Comparison of ENCODE assay signal across 14 cellular contexts in the genomic region with DNA sequence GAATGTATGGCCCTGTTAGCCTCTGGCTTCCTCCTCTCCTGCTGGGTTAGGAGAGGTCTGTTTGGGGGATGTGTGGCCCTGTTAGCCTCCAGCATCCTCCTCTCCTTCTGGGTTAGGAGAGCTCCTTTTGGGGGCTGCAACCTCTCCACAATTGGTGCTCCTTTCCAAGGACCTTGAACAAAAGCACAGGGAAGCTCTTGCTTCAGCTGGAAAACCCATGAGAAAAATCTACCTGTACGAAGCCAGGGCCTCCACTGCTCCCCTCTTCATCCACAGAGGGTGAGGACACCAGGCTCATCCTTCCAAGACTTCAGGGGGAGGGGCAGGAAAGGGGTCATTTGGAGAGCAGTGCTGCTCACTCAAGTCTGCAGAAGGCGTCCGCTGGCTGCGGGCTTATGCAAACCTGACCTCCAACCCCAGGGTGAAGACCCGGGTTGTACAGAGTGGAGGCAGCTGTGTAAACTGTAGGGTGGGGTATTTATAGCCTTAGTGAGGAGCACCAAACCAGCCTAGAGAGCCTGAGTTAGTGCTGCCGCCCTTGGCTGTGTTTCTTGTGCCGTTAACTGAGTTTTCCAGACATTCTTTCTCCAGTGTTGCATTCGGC.
DNase-seq lines count a peak whose midpoint lies in the region; ATAC-seq and TF ChIP-seq lines count a peak whose summit lies in the region.
"Had no signal": no experiment of that assay in that cellular context is flagged by ENCODE, and none has a peak within 500 bp of the region (broad histone marks: within the 10 kb centered on the region; RNA-seq: fewer than 3 reads in every experiment).

No MANE protein-coding gene starts in this region.

- no peaks in the 10 kb centered on the region for H3K27me3 ChIP-seq in adrenal gland
- H3K27me3 ChIP-seq in left ventricle myocardium inferior (ENCODE audit: low read depth): peaks cover 8% of the 10 kb centered on the region
- H3K27me3 ChIP-seq in tibial nerve: no peaks in the 10 kb centered on the region
- H3K27me3 ChIP-seq: BLaER1 treated with 17β-estradiol and CSF1 and Interleukin-3, amounts not matched to agents 10 nM and 100 nM had no signal

- DNase-seq in adrenal gland (peak; percentile 25 to 78 (median 56)), left ventricle myocardium inferior (peak; percentile 43), nephron progenitor cell (peak; percentile 54), tibial nerve (ENCODE audit: low spot score in 2 of 2) (peak; percentile 64 to 68), superior temporal gyrus (ENCODE audit: extremely low spot score) (no peak), GM13976 (ENCODE audit: low spot score) (no peak)
- no peak for DNase-seq in naive thymus-derived CD8-positive, alpha-beta T cell
- DNase-seq: activated naive CD4-positive, alpha-beta T cell treated with anti-CD3 and anti-CD28 coated beads, Interleukin-2, amount 10 ng/mL, durations not matched to agents 7 days and 5 days; effector CD8-positive, alpha-beta T cell; mesendoderm; occipital lobe had no signal

- H3K36me3 Mint-ChIP-seq in nephron progenitor cell (ENCODE audit: low read depth): peaks cover 4% of the 10 kb centered on the region
- no peaks in the 10 kb centered on the region for H3K36me3 Mint-ChIP-seq in naive thymus-derived CD8-positive, alpha-beta T cell
- H3K36me3 Mint-ChIP-seq: activated naive CD4-positive, alpha-beta T cell treated with anti-CD3 and anti-CD28 coated beads, Interleukin-2, amount 10 ng/mL, durations not matched to agents 7 days and 5 days; brain had no signal

- peaks cover under 1% of the 10 kb centered on the region for H3K27me3 Mint-ChIP-seq in nephron progenitor cell (ENCODE audit: low read depth, poor library complexity)
- H3K27me3 Mint-ChIP-seq in naive thymus-derived CD8-positive, alpha-beta T cell: peaks cover 0 to 13% (median 2%) of the 10 kb centered on the region in 5 donors
- H3K27me3 Mint-ChIP-seq: activated naive CD4-positive, alpha-beta T cell treated with anti-CD3 and anti-CD28 coated beads, Interleukin-2, amount 10 ng/mL, durations not matched to agents 7 days and 5 days; brain; stimulated activated naive CD8-positive, alpha-beta T cell treated with anti-CD3 and anti-CD28 coated beads, Interleukin-15, Interleukin-2, amounts not matched to agents 100 ng/mL and 50 ng/mL, for 24 hours had no signal

- no peak for TF ChIP-seq POLR2A in adrenal gland (IDR thresholded peaks at IDR 0.05)
- TF ChIP-seq POLR2A in tibial nerve (IDR thresholded peaks at IDR 0.05): no peak

- POLR2A ChIA-PET in naive thymus-derived CD8-positive, alpha-beta T cell (lab: Charles Lee): no interaction called here

- WGBS in adrenal gland, 4 donors: 42 to 73% (median 63%) methylated on average over 5 to 8 of the region's 8 CpGs
- WGBS in tibial nerve, 2 donors: 24 to 46% methylated on average over 8 of the region's 8 CpGs

- TF ChIP-seq CTCF in adrenal gland (IDR thresholded peaks at IDR 0.05): no peak
- no peak for TF ChIP-seq CTCF in left ventricle myocardium inferior (IDR thresholded peaks at IDR 0.05; ENCODE audit: borderline replicate concordance)
- no peak for TF ChIP-seq CTCF in nephron progenitor cell (IDR thresholded peaks at IDR 0.05)
- no peak for TF ChIP-seq CTCF in tibial nerve (IDR thresholded peaks at IDR 0.05)
- no peak for TF ChIP-seq CTCF in GM13976 (IDR thresholded peaks at IDR 0.05; ENCODE audit: borderline replicate concordance, control extremely low read depth, extremely low read depth, insufficient read depth, missing control alignments)

- H3K4me1 Mint-ChIP-seq in nephron progenitor cell: peaks cover 47% of the 10 kb centered on the region
- no peaks in the 10 kb centered on the region for H3K4me1 Mint-ChIP-seq in naive thymus-derived CD8-positive, alpha-beta T cell
- H3K4me1 Mint-ChIP-seq: activated naive CD4-positive, alpha-beta T cell treated with anti-CD3 and anti-CD28 coated beads, Interleukin-2, amount 10 ng/mL, durations not matched to agents 7 days and 5 days had no signal

- H3K27ac ChIP-seq in adrenal gland (peak overlapping the region in 4 of 5 donors; percentile 66 to 87 (median 78)), left ventricle myocardium inferior (replicated peaks) (peak overlapping the region; percentile 71), tibial nerve (peak overlapping the region in 3 of 4 donors; percentile 10 to 72 (median 37))
- H3K27ac ChIP-seq: BLaER1 treated with 17β-estradiol and CSF1 and Interleukin-3, amounts not matched to agents 10 nM and 100 nM had no signal

- H3K4me3 ChIP-seq in adrenal gland (no peak overlapping the region), left ventricle myocardium inferior (no peak overlapping the region), tibial nerve (no peak overlapping the region)
- H3K4me3 ChIP-seq: BLaER1 treated with 17β-estradiol and CSF1 and Interleukin-3, amounts not matched to agents 10 nM and 100 nM had no signal

- H3K9me3 ChIP-seq in adrenal gland (replicated peaks in 1 of 3) (no peaks in the 10 kb centered on the region), left ventricle myocardium inferior (replicated peaks) (no peaks in the 10 kb centered on the region), tibial nerve (no peaks in the 10 kb centered on the region)
- H3K9me3 ChIP-seq: BLaER1 treated with 17β-estradiol and CSF1 and Interleukin-3, amounts not matched to agents 10 nM and 100 nM had no signal

- H3K27ac Mint-ChIP-seq in nephron progenitor cell: peak overlapping the region; percentile 96
- no peak overlapping the region for H3K27ac Mint-ChIP-seq in naive thymus-derived CD8-positive, alpha-beta T cell
- H3K27ac Mint-ChIP-seq: activated naive CD4-positive, alpha-beta T cell treated with anti-CD3 and anti-CD28 coated beads, Interleukin-2, amount 10 ng/mL, durations not matched to agents 7 days and 5 days; stimulated activated naive CD8-positive, alpha-beta T cell treated with anti-CD3 and anti-CD28 coated beads, Interleukin-15, Interleukin-2, amounts not matched to agents 100 ng/mL and 50 ng/mL, for 24 hours had no signal

- peak in 1 of 2 donors; percentile 69 for TF ChIP-seq EP300 in tibial nerve (IDR thresholded peaks at IDR 0.05)

- H3K4me1 ChIP-seq in adrenal gland (replicated peaks in 1 of 2): peaks cover 19% of the 10 kb centered on the region in 2 donors
- H3K4me1 ChIP-seq in left ventricle myocardium inferior: peaks cover 21% of the 10 kb centered on the region
- peaks cover 0 to 24% (median 12%) of the 10 kb centered on the region in 4 donors for H3K4me1 ChIP-seq in tibial nerve
- H3K4me1 ChIP-seq: BLaER1 treated with 17β-estradiol and CSF1 and Interleukin-3, amounts not matched to agents 10 nM and 100 nM had no signal

- peak overlapping the region; percentile 38 for H3K4me3 Mint-ChIP-seq in nephron progenitor cell
- no peak overlapping the region for H3K4me3 Mint-ChIP-seq in naive thymus-derived CD8-positive, alpha-beta T cell
- H3K4me3 Mint-ChIP-seq: activated naive CD4-positive, alpha-beta T cell treated with anti-CD3 and anti-CD28 coated beads, Interleukin-2, amount 10 ng/mL, durations not matched to agents 7 days and 5 days; stimulated activated naive CD8-positive, alpha-beta T cell treated with anti-CD3 and anti-CD28 coated beads, Interleukin-15, Interleukin-2, amounts not matched to agents 100 ng/mL and 50 ng/mL, for 24 hours had no signal

- in situ Hi-C loops in GM13976 (cut with MboI; ENCODE audit: low sequenced_read_pairs, unreplicated experiment): no loop called here

- intact Hi-C loops in adrenal gland (cut with DNase I) (no loop called here), left ventricle myocardium inferior (cut with micrococcal nuclease) (loop anchor here (10.0 kb wide), 1 partner anchor 60 kb away; no protein-coding TSS in a partner anchor)

- H3K36me3 ChIP-seq in adrenal gland (replicated peaks in 1 of 2) (no peaks in the 10 kb centered on the region), left ventricle myocardium inferior (no peaks in the 10 kb centered on the region), tibial nerve (no peaks in the 10 kb centered on the region)
- H3K36me3 ChIP-seq: BLaER1 treated with 17β-estradiol and CSF1 and Interleukin-3, amounts not matched to agents 10 nM and 100 nM had no signal

- no peak for ATAC-seq in naive thymus-derived CD8-positive, alpha-beta T cell

- H3K9me3 Mint-ChIP-seq in nephron progenitor cell: no peaks in the 10 kb centered on the region
- no peaks in the 10 kb centered on the region for H3K9me3 Mint-ChIP-seq in naive thymus-derived CD8-positive, alpha-beta T cell
- H3K9me3 Mint-ChIP-seq: activated naive CD4-positive, alpha-beta T cell treated with anti-CD3 and anti-CD28 coated beads, Interleukin-2, amount 10 ng/mL, durations not matched to agents 7 days and 5 days; stimulated activated naive CD8-positive, alpha-beta T cell treated with anti-CD3 and anti-CD28 coated beads, Interleukin-15, Interleukin-2, amounts not matched to agents 100 ng/mL and 50 ng/mL, for 24 hours had no signal

Comparison
In these comparisons a context has a peak if more than half of its experiments do, and no peak if none do; other contexts are left out.
1. DNase-seq: peak in adrenal gland (7 of 7), left ventricle myocardium inferior (single experiment), nephron progenitor cell (single experiment) and tibial nerve (2 of 2); none in naive thymus-derived CD8-positive, alpha-beta T cell (0 of 10), superior temporal gyrus (single experiment) and GM13976 (single experiment).
2. Peak in every context shown above with its lines, with median percentiles within 50 percentile points of each other: H3K27ac ChIP-seq.